ENCODE assay signal across 25 cellular contexts in the genomic region with DNA sequence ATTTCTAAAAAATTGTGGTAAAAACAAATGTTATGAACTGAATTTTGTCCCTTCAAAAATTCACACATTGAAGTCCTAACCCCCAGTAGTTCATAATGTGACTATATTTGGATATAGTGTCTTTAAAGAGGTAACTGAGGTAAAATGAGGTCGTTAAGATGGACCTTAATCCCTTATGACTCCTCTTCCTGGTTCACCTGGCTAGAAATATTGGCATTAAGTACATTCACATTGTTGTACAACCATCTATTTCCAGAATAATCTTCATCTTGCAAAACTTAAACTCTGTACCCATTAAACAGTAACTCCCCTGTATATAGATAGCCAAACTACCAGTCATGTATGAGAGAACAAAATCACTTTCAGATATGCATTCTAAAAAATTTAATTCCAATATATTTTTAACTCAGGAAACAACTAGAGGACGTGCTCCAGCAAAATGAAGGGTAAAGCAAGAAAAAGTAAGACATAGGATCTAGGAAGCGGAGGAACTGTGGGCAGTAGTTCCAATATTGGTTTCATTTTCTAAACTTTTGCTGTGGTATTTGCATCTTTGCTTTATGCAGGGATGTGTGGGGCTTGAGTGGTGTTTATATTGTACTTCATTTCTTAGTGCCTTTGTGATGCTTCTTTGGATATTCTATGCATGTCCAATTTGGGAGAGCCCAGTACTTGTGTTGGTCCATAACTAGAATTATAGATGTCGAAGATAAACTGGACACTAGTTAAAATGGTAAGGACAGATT. TPM values are rescaled to one million over a fixed set of nuclear protein-coding genes. Genes with fewer than 3 reads are reported as not detected.
A peak's percentile ranks its signal among the peaks of the same experiment; 100 is the strongest.
DNase-seq lines count a peak whose midpoint lies in the region; ATAC-seq, FAIRE-seq and TF ChIP-seq lines count a peak whose summit lies in the region.
"Had no signal": no experiment of that assay in that cellular context is flagged by ENCODE, and none has a peak within 500 bp of the region (broad histone marks: within the 10 kb centered on the region; RNA-seq: fewer than 3 reads in every experiment).

No MANE protein-coding gene starts in this region.

- H3K4me2 ChIP-seq in Loucy (ENCODE audit: low read depth, low read length, poor library complexity, severe bottlenecking) (peak overlapping the region; percentile 74), K562 (ENCODE audit: insufficient read depth, low read length) (no peak overlapping the region), SK-N-SH (no peak overlapping the region)
- H3K4me2 ChIP-seq: BLaER1 had no signal

- peaks cover 21% of the 10 kb centered on the region for H3K36me3 Mint-ChIP-seq in activated CD8-positive, alpha-beta memory T cell treated with anti-CD3 and anti-CD28 coated beads, Interleukin-2, amount 10 ng/mL, durations not matched to agents 7 days and 5 days
- no peaks in the 10 kb centered on the region for H3K36me3 Mint-ChIP-seq in natural killer cell treated with Interleukin-12 subunit alpha and Interleukin-12 subunit beta and Interleukin-15 and Interleukin-18, amount 100 ng/mL, for 72 hours
- peaks cover 2% of the 10 kb centered on the region for H3K36me3 Mint-ChIP-seq in chondrocyte (ENCODE audit: low read depth)

- no peaks in the 10 kb centered on the region for H3K27me3 ChIP-seq in Loucy (ENCODE audit: insufficient read depth, low read length, poor library complexity, severe bottlenecking)
- no peaks in the 10 kb centered on the region for H3K27me3 ChIP-seq in K562 (ENCODE audit: control insufficient read depth in 2 of 2, insufficient read depth in 2 of 2, low read length in 2 of 2)
- H3K27me3 ChIP-seq in SK-N-SH (ENCODE audit: insufficient read depth) = no peaks in the 10 kb centered on the region
- H3K27me3 ChIP-seq: ascending aorta, BLaER1, MG63, neutrophil had no signal

- peak; percentile 77 for ATAC-seq in activated CD8-positive, alpha-beta memory T cell treated with anti-CD3 and anti-CD28 coated beads, Interleukin-2, amount 10 ng/mL, durations not matched to agents 7 days and 5 days
- no peak for ATAC-seq in K562
- peak; percentile 72 to 79 for ATAC-seq in natural killer cell treated with Interleukin-12 subunit alpha and Interleukin-12 subunit beta and Interleukin-15 and Interleukin-18, amount 100 ng/mL, for 72 hours
- ATAC-seq: GM12878, SK-N-SH treated with all-trans-retinoic acid at 6 μM for 48 hours had no signal

- H3K27ac ChIP-seq in K562 (ENCODE audit: extremely low read depth, low read depth, low read length) (no peak overlapping the region), caudate nucleus (ENCODE audit: low read depth, low read length) (no peak overlapping the region), SK-N-SH (ENCODE audit: low read depth in 2 of 2, low read length in 1 of 2) (no peak overlapping the region)
- H3K27ac ChIP-seq: ascending aorta, BLaER1, neutrophil had no signal

- H3K4me3 Mint-ChIP-seq in activated CD8-positive, alpha-beta memory T cell treated with anti-CD3 and anti-CD28 coated beads, Interleukin-2, amount 10 ng/mL, durations not matched to agents 7 days and 5 days = peak overlapping the region; percentile 75
- H3K4me3 Mint-ChIP-seq in natural killer cell treated with Interleukin-12 subunit alpha and Interleukin-12 subunit beta and Interleukin-15 and Interleukin-18, amount 100 ng/mL, for 72 hours = peak overlapping the region; percentile 92
- no peak overlapping the region for H3K4me3 Mint-ChIP-seq in chondrocyte (ENCODE audit: unreplicated experiment)
- H3K4me3 Mint-ChIP-seq: mesothelial cell of epicardium had no signal

- peaks cover 85% of the 10 kb centered on the region for H3K4me1 ChIP-seq in Loucy (ENCODE audit: insufficient read depth, low read length, poor library complexity, severe bottlenecking)
- no peaks in the 10 kb centered on the region; a peak in 1 of 5 replicates for H3K4me1 ChIP-seq in K562 (replicated peaks in 1 of 2; ENCODE audit: control insufficient read depth in 2 of 2, insufficient read depth in 2 of 2, low read length in 2 of 2)
- peaks cover 0 to 11% of the 10 kb centered on the region in 2 experiments; a peak in 1 of 4 replicates for H3K4me1 ChIP-seq in SK-N-SH (ENCODE audit: control insufficient read depth in 1 of 2, insufficient read depth in 2 of 2, low read depth in 1 of 2, low read length in 1 of 2)
- H3K4me1 ChIP-seq: ascending aorta had no signal

- no peak for FAIRE-seq in K562 (lab: Jason Lieb, UNC)
- FAIRE-seq: endothelial cell of umbilical vein, GM12878 had no signal

- BruUV-seq in K562 (replicated peaks; lab: Mats Ljungman, UMichigan) = no TSS peak

- POLR2A ChIA-PET in K562 (lab: Yijun Ruan, JAX) (no interaction called here), SK-N-SH (lab: Yijun Ruan, JAX) (no interaction called here)

- no peaks in the 10 kb centered on the region for H3K9me3 ChIP-seq in Loucy (ENCODE audit: insufficient read depth, low read depth, low read length)
- no peaks in the 10 kb centered on the region for H3K9me3 ChIP-seq in K562 (replicated peaks; ENCODE audit: control insufficient read depth, insufficient read depth, low read depth, low read length)
- no peaks in the 10 kb centered on the region for H3K9me3 ChIP-seq in SK-N-SH
- H3K9me3 ChIP-seq: ascending aorta, neutrophil had no signal

- CTCF ChIA-PET in activated CD8-positive, alpha-beta memory T cell treated with anti-CD3 and anti-CD28 coated beads, Interleukin-2, amount 10 ng/mL, durations not matched to agents 7 days and 5 days (lab: Charles Lee) = no interaction called here
- CTCF ChIA-PET in K562 (lab: Yijun Ruan, JAX; ENCODE audit: low intra/inter-chr PET ratio) (no interaction called here), SK-N-SH (lab: Yijun Ruan, JAX) (no interaction called here)

- no peak for TF ChIP-seq POLR2A in K562 (conservative IDR thresholded peaks at IDR 0.05)

- H3K36me3 ChIP-seq in Loucy (ENCODE audit: insufficient read depth, low read length) (no peaks in the 10 kb centered on the region), K562 (ENCODE audit: control insufficient read depth, insufficient read depth, low read length) (no peaks in the 10 kb centered on the region; the same call in 2 of the 3 replicates), SK-N-SH (replicated peaks in 1 of 2; ENCODE audit: control insufficient read depth in 1 of 2, insufficient read depth in 2 of 2, low read length in 1 of 2) (peaks cover 0 to 4% of the 10 kb centered on the region in 2 experiments)
- H3K36me3 ChIP-seq: neutrophil had no signal

- TF ChIP-seq RAD21 in K562 (CRISPR knock-in tag; conservative IDR thresholded peaks at IDR 0.05 in 1 of 2, IDR thresholded peaks at IDR 0.05 in 1 of 2) (no peak), SK-N-SH (IDR thresholded peaks at IDR 0.05; ENCODE audit: low read length) (no peak)

- in situ Hi-C loops in K562 (cut with MboI) = no loop called here

- no peaks in the 10 kb centered on the region for H3K9me2 ChIP-seq in Loucy (replicated peaks; ENCODE audit: low read depth, low read length)
- H3K9me2 ChIP-seq in SK-N-SH = no peaks in the 10 kb centered on the region

- intact Hi-C loops in K562 (cut with micrococcal nuclease) = no loop called here

- no peak for DNase-seq in activated CD8-positive, alpha-beta memory T cell treated with anti-CD3 and anti-CD28 coated beads, Interleukin-2, amount 10 ng/mL, durations not matched to agents 7 days and 5 days
- no peak for DNase-seq in activated CD8-positive, alpha-beta memory T cell treated with anti-CD3 and anti-CD28 coated beads, Interleukin-2, amount 50 U/mL, for 4 hours
- DNase-seq in K562 (ENCODE audit: extremely low read depth in 1 of 4, low spot score in 3 of 4) (no peak), caudate nucleus (lab: John Stamatoyannopoulos, UW) (no peak), SK-N-SH (no peak), chondrocyte (ENCODE audit: low spot score) (no peak)
- no peak for DNase-seq in natural killer cell treated with Interleukin-12 subunit alpha and Interleukin-12 subunit beta and Interleukin-15 and Interleukin-18, amount 100 ng/mL, for 72 hours (ENCODE audit: low spot score)
- DNase-seq: activated effector memory CD4-positive, alpha-beta T cell treated with anti-CD3 and anti-CD28 coated beads, Interleukin-2, amount 50 U/mL, for 16 hours; DMS153; GF-D8; hypothalamus; kidney; MG63; NCI-H82; stimulated activated CD4-positive, alpha-beta T cell treated with anti-CD3 and anti-CD28 coated beads, Interleukin-15, amount 100 ng/mL, for 24 hours; stimulated activated naive CD4-positive, alpha-beta T cell treated with Interleukin-2 at 50 U/mL for 16 hours; trophoblast cell had no signal

- H3K9me3 Mint-ChIP-seq in activated CD8-positive, alpha-beta memory T cell treated with anti-CD3 and anti-CD28 coated beads, Interleukin-2, amount 10 ng/mL, durations not matched to agents 7 days and 5 days (ENCODE audit: low read depth) = no peaks in the 10 kb centered on the region
- no peaks in the 10 kb centered on the region for H3K9me3 Mint-ChIP-seq in natural killer cell treated with Interleukin-12 subunit alpha and Interleukin-12 subunit beta and Interleukin-15 and Interleukin-18, amount 100 ng/mL, for 72 hours
- H3K9me3 Mint-ChIP-seq in chondrocyte (ENCODE audit: low read depth) = peaks cover 7% of the 10 kb centered on the region

- H3F3A ChIP-seq in Loucy (ENCODE audit: low read depth) = peaks cover 7% of the 10 kb centered on the region; the same call in 1 of the 2 replicates
- peaks cover 7% of the 10 kb centered on the region for H3F3A ChIP-seq in SK-N-SH (replicated peaks; ENCODE audit: insufficient read depth)

- peaks cover 64% of the 10 kb centered on the region for H3K4me1 Mint-ChIP-seq in activated CD8-positive, alpha-beta memory T cell treated with anti-CD3 and anti-CD28 coated beads, Interleukin-2, amount 10 ng/mL, durations not matched to agents 7 days and 5 days
- H3K4me1 Mint-ChIP-seq in natural killer cell treated with Interleukin-12 subunit alpha and Interleukin-12 subunit beta and Interleukin-15 and Interleukin-18, amount 100 ng/mL, for 72 hours (ENCODE audit: low read depth in 2 of 2) = peaks cover 58 to 82% of the 10 kb centered on the region in 2 donors
- no peaks in the 10 kb centered on the region for H3K4me1 Mint-ChIP-seq in chondrocyte (ENCODE audit: low read depth)
- H3K4me1 Mint-ChIP-seq: mesothelial cell of epicardium had no signal

- H3K4me3 ChIP-seq in Loucy (ENCODE audit: low read length, poor library complexity, severe bottlenecking) (no peak overlapping the region), K562 (no peak overlapping the region), SK-N-SH (ENCODE audit: low read depth in 2 of 2, low read length in 1 of 2) (no peak overlapping the region)
- H3K4me3 ChIP-seq: ascending aorta, BLaER1, GM12878, MG63 had no signal

- H3K27me3 Mint-ChIP-seq in activated CD8-positive, alpha-beta memory T cell treated with anti-CD3 and anti-CD28 coated beads, Interleukin-2, amount 10 ng/mL, durations not matched to agents 7 days and 5 days = no peaks in the 10 kb centered on the region
- no peaks in the 10 kb centered on the region for H3K27me3 Mint-ChIP-seq in natural killer cell treated with Interleukin-12 subunit alpha and Interleukin-12 subunit beta and Interleukin-15 and Interleukin-18, amount 100 ng/mL, for 72 hours
- H3K27me3 Mint-ChIP-seq in chondrocyte (ENCODE audit: low read depth) = no peaks in the 10 kb centered on the region

- WGBS in K562 (ENCODE audit: insufficient coverage, low coverage, missing lambda C conversion rate) = 95% methylated on average over 3 of the region's 4 CpGs
- 97% methylated on average over 4 of the region's 4 CpGs for whole genome bisulfite sequencing in SK-N-SH (ENCODE audit: low lambda C conversion rate)

- peaks cover 48% of the 10 kb centered on the region for H4K20me1 ChIP-seq in Loucy (ENCODE audit: insufficient read depth, low read length, poor library complexity, severe bottlenecking)
- H4K20me1 ChIP-seq in K562 (replicated peaks; ENCODE audit: control insufficient read depth, insufficient read depth, low read length) = no peaks in the 10 kb centered on the region
- no peaks in the 10 kb centered on the region for H4K20me1 ChIP-seq in SK-N-SH (ENCODE audit: insufficient read depth)

- H3K79me2 ChIP-seq in Loucy (ENCODE audit: insufficient read depth, low read length) (peaks cover 82% of the 10 kb centered on the region), K562 (ENCODE audit: control insufficient read depth, insufficient read depth, low read length) (peaks cover 90% of the 10 kb centered on the region), SK-N-SH (ENCODE audit: insufficient read depth) (peaks cover 70% of the 10 kb centered on the region)

- H3K9ac ChIP-seq in Loucy (ENCODE audit: low read depth, low read length, poor library complexity, severe bottlenecking) (no peak overlapping the region), K562 (ENCODE audit: insufficient read depth in 1 of 2, low read depth in 2 of 2, low read length in 2 of 2) (no peak overlapping the region), SK-N-SH (no peak overlapping the region)
- H3K9ac ChIP-seq: BLaER1 had no signal

- H3K9me1 ChIP-seq in K562 (ENCODE audit: control insufficient read depth, insufficient read depth, low read length) = no peaks in the 10 kb centered on the region

- no peak overlapping the region for H2AFZ ChIP-seq in Loucy (ENCODE audit: low read length)
- H2AFZ ChIP-seq in K562 (ENCODE audit: low read depth, low read length) = no peak overlapping the region
- no peak overlapping the region for H2AFZ ChIP-seq in SK-N-SH (ENCODE audit: low read depth)

- no peak for TF ChIP-seq CTCF in Loucy (conservative IDR thresholded peaks at IDR 0.05; ENCODE audit: low read length)
- no peak for TF ChIP-seq CTCF in K562 (IDR thresholded peaks at IDR 0.05 in 2 of 3, conservative IDR thresholded peaks at IDR 0.05 in 1 of 3; ENCODE audit: insufficient read depth in 2 of 3, low read depth in 1 of 3, low read length in 3 of 3)
- TF ChIP-seq CTCF in SK-N-SH (IDR thresholded peaks at IDR 0.05) = no peak
- no peak for TF ChIP-seq CTCF in chondrocyte (IDR thresholded peaks at IDR 0.05)

- no peak for TF ChIP-seq EP300 in K562 (IDR thresholded peaks at IDR 0.05; ENCODE audit: low read length)
- TF ChIP-seq EP300 in SK-N-SH (IDR thresholded peaks at IDR 0.05; ENCODE audit: borderline replicate concordance in 1 of 2, low read depth in 1 of 2, low read length in 1 of 2) = no peak

- peak overlapping the region; percentile 93 for H3K27ac Mint-ChIP-seq in activated CD8-positive, alpha-beta memory T cell treated with anti-CD3 and anti-CD28 coated beads, Interleukin-2, amount 10 ng/mL, durations not matched to agents 7 days and 5 days
- H3K27ac Mint-ChIP-seq in natural killer cell treated with Interleukin-12 subunit alpha and Interleukin-12 subunit beta and Interleukin-15 and Interleukin-18, amount 100 ng/mL, for 72 hours = peak overlapping the region; percentile 87 to 97
- no peak overlapping the region for H3K27ac Mint-ChIP-seq in chondrocyte (ENCODE audit: unreplicated experiment)
- H3K27ac Mint-ChIP-seq: mesothelial cell of epicardium had no signal

RNA-seq across cellular contexts. Expression of gene IL20RB, which starts 36.7 kb away (rescaled TPM):
- 1 to 10 TPM; 1.5 to 1.7 TPM for total RNA-seq in activated CD8-positive, alpha-beta memory T cell treated with anti-CD3 and anti-CD28 coated beads, Interleukin-2, amount 10 ng/mL, durations not matched to agents 7 days and 5 days
- total RNA-seq in K562 (2011; cell fraction: chromatin; rRNA removed; ENCODE audit: low replicate concordance) = 5.0 and 5.9 TPM in 2 replicates
- 1.0 and 2.1 TPM in 2 replicates for total RNA-seq in K562 (2011; cell fraction: nucleolus; rRNA removed)
- 3.4 and 5.1 TPM in 2 replicates for total RNA-seq in K562 (2011; cell fraction: nucleoplasm; rRNA removed)
- 6.1 and 6.5 TPM in 2 replicates for total RNA-seq in K562 (2014; rRNA removed)
- total RNA-seq in K562 (2014; rRNA removed; fragmentation: Illumina TruSeq; extraction: Trizol) = 6.9 and 7.1 TPM in 2 replicates
- total RNA-seq in K562 (2015; rRNA removed; fragmentation: Illumina TruSeq; extraction: Trizol) = 1.9 and 2.2 TPM in 2 replicates
- 4.6 and 5.3 TPM in 2 replicates for total RNA-seq in K562 (2021)
- 0.66 and 0.77 TPM in 2 replicates for polyA plus RNA-seq in K562 (2011; rRNA removed)
- polyA plus RNA-seq in K562 (2011; cell fraction: cytosol; rRNA removed) = 0.40 and 0.67 TPM in 2 replicates
- polyA plus RNA-seq in K562 (2011; cell fraction: nucleus; rRNA removed) = 1.3 and 1.6 TPM in 2 replicates
- polyA plus RNA-seq in K562 (2012) = 3.5 and 71.6 TPM in 2 replicates
- polyA plus RNA-seq in K562 (2014; fragmentation: Illumina TruSeq; extraction: Trizol) = 7.4 and 8.6 TPM in 2 replicates
- 1 to 10 TPM; 4.8 to 9.9 TPM for polyA plus RNA-seq in K562 (2014; fragmentation: Nextera tagmentation; extraction: Ambion mirVana)
- 6.4 and 7.8 TPM in 2 replicates for polyA plus RNA-seq in K562 (2014; rRNA removed)
- polyA minus RNA-seq in K562 (2011; rRNA and poly(A)+ RNA removed) = 1.2 and 1.3 TPM in 2 replicates
- 0.57 and 2.9 TPM in 2 replicates for polyA minus RNA-seq in K562 (2011; cell fraction: cytosol; rRNA and poly(A)+ RNA removed)
- 1.3 and 1.4 TPM in 2 replicates for polyA minus RNA-seq in K562 (2011; cell fraction: nucleus; rRNA and poly(A)+ RNA removed)
- 1 to 10 TPM; 3.4 to 8.7 TPM for total RNA-seq in natural killer cell treated with Interleukin-12 subunit alpha and Interleukin-12 subunit beta and Interleukin-15 and Interleukin-18, amount 100 ng/mL, for 72 hours
- 0.58 and 0.78 TPM in 2 replicates for polyA plus RNA-seq in SK-N-SH (2012; rRNA removed)
- polyA plus RNA-seq in SK-N-SH (2012; cell fraction: cytosol; rRNA removed) = 0.33 and 0.43 TPM in 2 replicates
- 1.8 and 2.7 TPM in 2 replicates for polyA plus RNA-seq in SK-N-SH (2012; cell fraction: nucleus; rRNA removed)
- total RNA-seq in chondrocyte = 0.92 to 1.2 TPM (median 0.94 TPM) in 3 replicates
- total RNA-seq: ascending aorta had no signal

RNA-seq across cellular contexts. Expression of gene NCK1, which starts 59.1 kb away (rescaled TPM):
- 10 to 100 TPM; 37.1 to 37.4 TPM for total RNA-seq in activated CD8-positive, alpha-beta memory T cell treated with anti-CD3 and anti-CD28 coated beads, Interleukin-2, amount 10 ng/mL, durations not matched to agents 7 days and 5 days
- total RNA-seq in K562 (2011; cell fraction: chromatin; rRNA removed; ENCODE audit: low replicate concordance) = 18.7 and 56.8 TPM in 2 replicates
- total RNA-seq in K562 (2011; cell fraction: nucleolus; rRNA removed) = 11.3 and 15.9 TPM in 2 replicates
- 30.7 and 64.5 TPM in 2 replicates for total RNA-seq in K562 (2011; cell fraction: nucleoplasm; rRNA removed)
- total RNA-seq in K562 (2014; rRNA removed) (14.9 and 23.2 TPM in 2 replicates), K562 (2014; rRNA removed; fragmentation: Illumina TruSeq; extraction: Trizol) (24.4 and 25.0 TPM in 2 replicates), K562 (2015; rRNA removed; fragmentation: Illumina TruSeq; extraction: Trizol) (23.2 and 27.1 TPM in 2 replicates), K562 (2021) (22.6 and 23.2 TPM in 2 replicates), chondrocyte (29.3 to 38.1 TPM (median 30.8 TPM) in 3 replicates)
- polyA plus RNA-seq in K562 (2011; rRNA removed) (22.9 and 30.5 TPM in 2 replicates), K562 (2014; fragmentation: Illumina TruSeq; extraction: Trizol) (26.4 and 30.0 TPM in 2 replicates), K562 (2014; fragmentation: Nextera tagmentation; extraction: Ambion mirVana) (10 to 100 TPM; 17.3 to 24.4 TPM), K562 (2014; rRNA removed) (22.2 and 25.7 TPM in 2 replicates), SK-N-SH (2012; rRNA removed) (16.2 and 17.5 TPM in 2 replicates)
- polyA plus RNA-seq in K562 (2011; cell fraction: cytosol; rRNA removed) = 4.0 and 8.7 TPM in 2 replicates
- polyA plus RNA-seq in K562 (2011; cell fraction: nucleus; rRNA removed) = 6.3 and 11.6 TPM in 2 replicates
- 17.4 and 19.4 TPM in 2 replicates for polyA plus RNA-seq in K562 (2012)
- 46.4 and 62.6 TPM in 2 replicates for polyA minus RNA-seq in K562 (2011; rRNA and poly(A)+ RNA removed)
- polyA minus RNA-seq in K562 (2011; cell fraction: cytosol; rRNA and poly(A)+ RNA removed) = 13.9 and 16.8 TPM in 2 replicates
- 18.2 and 29.5 TPM in 2 replicates for polyA minus RNA-seq in K562 (2011; cell fraction: nucleus; rRNA and poly(A)+ RNA removed)
- total RNA-seq in natural killer cell treated with Interleukin-12 subunit alpha and Interleukin-12 subunit beta and Interleukin-15 and Interleukin-18, amount 100 ng/mL, for 72 hours = 10 to 100 TPM; 41.2 to 63.6 TPM
- 24.2 and 41.0 TPM in 2 replicates for polyA plus RNA-seq in SK-N-SH (2012; cell fraction: cytosol; rRNA removed)
- 7.6 and 11.7 TPM in 2 replicates for polyA plus RNA-seq in SK-N-SH (2012; cell fraction: nucleus; rRNA removed)
